ENCODE assay signal across 1 cellular context in genomic region chr6:26026833-26027490, GRCh38.
TF ChIP-seq lines count a peak whose summit lies in the region.

No MANE protein-coding gene starts in this region.

TF ChIP-seq in HepG2, 621 proteins besides CTCF, POLR2A, EP300 and RAD21 (continued from another document and continues in another):
- 0 out of 2 replicates have a peak, but pooled peaks have one; percentile 65 for TF ChIP-seq ZNF142 (CRISPR knock-in tag; IDR thresholded peaks at IDR 0.05)
- TF ChIP-seq PAWR (CRISPR knock-in tag; IDR thresholded peaks at IDR 0.05; ENCODE audit: borderline replicate concordance) = no peak
- TF ChIP-seq KAT2B (IDR thresholded peaks at IDR 0.05; ENCODE audit: borderline replicate concordance, low read depth, low read length) = no peak
- TF ChIP-seq ZNF207 (IDR thresholded peaks at IDR 0.05; ENCODE audit: borderline replicate concordance) = no peak
- no peak for TF ChIP-seq ZNF616 (CRISPR knock-in tag; IDR thresholded peaks at IDR 0.05; ENCODE audit: low read depth)
- no peak for TF ChIP-seq ZBTB3 (CRISPR knock-in tag; IDR thresholded peaks at IDR 0.05; ENCODE audit: borderline replicate concordance, low read depth)
- TF ChIP-seq SATB2 (CRISPR knock-in tag; IDR thresholded peaks at IDR 0.05) = peak; percentile 82; the same call in 1 of the 2 replicates
- TF ChIP-seq TARDBP (CRISPR knock-in tag; IDR thresholded peaks at IDR 0.05) = peak; percentile 99
- TF ChIP-seq MZF1 (CRISPR knock-in tag; IDR thresholded peaks at IDR 0.05; ENCODE audit: borderline replicate concordance) = no peak
- TF ChIP-seq ZNF446 (CRISPR knock-in tag; IDR thresholded peaks at IDR 0.05) = peak; percentile 91
- TF ChIP-seq RBAK (CRISPR knock-in tag; IDR thresholded peaks at IDR 0.05) = peak; percentile 65; the same call in 1 of the 2 replicates
- TF ChIP-seq TBP (CRISPR knock-in tag; IDR thresholded peaks at IDR 0.05) = no peak
- TF ChIP-seq ZNF605 (CRISPR knock-in tag; IDR thresholded peaks at IDR 0.05) = no peak
- no peak for TF ChIP-seq ZNF18 (CRISPR knock-in tag; IDR thresholded peaks at IDR 0.05; ENCODE audit: insufficient replicate concordance)
- TF ChIP-seq ZBTB20 (CRISPR knock-in tag; IDR thresholded peaks at IDR 0.05; ENCODE audit: borderline replicate concordance, low read depth) = peak; percentile 54; the same call in 1 of the 2 replicates
- TF ChIP-seq, protein P1, sequence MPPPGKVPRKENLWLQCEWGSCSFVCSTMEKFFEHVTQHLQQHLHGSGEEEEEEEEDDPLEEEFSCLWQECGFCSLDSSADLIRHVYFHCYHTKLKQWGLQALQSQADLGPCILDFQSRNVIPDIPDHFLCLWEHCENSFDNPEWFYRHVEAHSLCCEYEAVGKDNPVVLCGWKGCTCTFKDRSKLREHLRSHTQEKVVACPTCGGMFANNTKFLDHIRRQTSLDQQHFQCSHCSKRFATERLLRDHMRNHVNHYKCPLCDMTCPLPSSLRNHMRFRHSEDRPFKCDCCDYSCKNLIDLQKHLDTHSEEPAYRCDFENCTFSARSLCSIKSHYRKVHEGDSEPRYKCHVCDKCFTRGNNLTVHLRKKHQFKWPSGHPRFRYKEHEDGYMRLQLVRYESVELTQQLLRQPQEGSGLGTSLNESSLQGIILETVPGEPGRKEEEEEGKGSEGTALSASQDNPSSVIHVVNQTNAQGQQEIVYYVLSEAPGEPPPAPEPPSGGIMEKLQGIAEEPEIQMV (CRISPR knock-in tag; IDR thresholded peaks at IDR 0.05; ENCODE audit: low read depth) = peak; percentile 100
- TF ChIP-seq CBX5 (CRISPR knock-in tag; IDR thresholded peaks at IDR 0.05; ENCODE audit: borderline replicate concordance) = peak; percentile 80; the same call in 1 of the 2 replicates
- TF ChIP-seq THAP11 (CRISPR knock-in tag; IDR thresholded peaks at IDR 0.05) = peak; percentile 87
- TF ChIP-seq ZNF354B (CRISPR knock-in tag; IDR thresholded peaks at IDR 0.05) = peak; percentile 81
- TF ChIP-seq KDM4B (CRISPR knock-in tag; IDR thresholded peaks at IDR 0.05) = peak; percentile 92
- TF ChIP-seq KAT8 (CRISPR knock-in tag; IDR thresholded peaks at IDR 0.05) = peak; percentile 90
- peak; percentile 88 for TF ChIP-seq RXRA (CRISPR knock-in tag; IDR thresholded peaks at IDR 0.05)
- TF ChIP-seq ZEB1 (IDR thresholded peaks at IDR 0.05; ENCODE audit: insufficient replicate concordance, low read depth) = peak; percentile 97
- TF ChIP-seq, protein P2, sequence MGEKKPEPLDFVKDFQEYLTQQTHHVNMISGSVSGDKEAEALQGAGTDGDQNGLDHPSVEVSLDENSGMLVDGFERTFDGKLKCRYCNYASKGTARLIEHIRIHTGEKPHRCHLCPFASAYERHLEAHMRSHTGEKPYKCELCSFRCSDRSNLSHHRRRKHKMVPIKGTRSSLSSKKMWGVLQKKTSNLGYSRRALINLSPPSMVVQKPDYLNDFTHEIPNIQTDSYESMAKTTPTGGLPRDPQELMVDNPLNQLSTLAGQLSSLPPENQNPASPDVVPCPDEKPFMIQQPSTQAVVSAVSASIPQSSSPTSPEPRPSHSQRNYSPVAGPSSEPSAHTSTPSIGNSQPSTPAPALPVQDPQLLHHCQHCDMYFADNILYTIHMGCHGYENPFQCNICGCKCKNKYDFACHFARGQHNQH (CRISPR knock-in tag; IDR thresholded peaks at IDR 0.05) = peak; percentile 91
- TF ChIP-seq ATRX (CRISPR knock-in tag; IDR thresholded peaks at IDR 0.05; ENCODE audit: borderline replicate concordance) = no peak
- 0 out of 2 replicates have a peak, but pooled peaks have one; percentile 85 for TF ChIP-seq ZNF773 (CRISPR knock-in tag; IDR thresholded peaks at IDR 0.05; ENCODE audit: borderline replicate concordance)
- peak; percentile 76; the same call in 1 of the 2 replicates for TF ChIP-seq SOX5 (CRISPR knock-in tag; IDR thresholded peaks at IDR 0.05; ENCODE audit: borderline replicate concordance)
- TF ChIP-seq ZBTB21 (CRISPR knock-in tag; IDR thresholded peaks at IDR 0.05) = 0 out of 2 replicates have a peak, but pooled peaks have one; percentile 54
- peak; percentile 90 for TF ChIP-seq IRF9 (CRISPR knock-in tag; IDR thresholded peaks at IDR 0.05; ENCODE audit: borderline replicate concordance)
- TF ChIP-seq ETV6 (CRISPR knock-in tag; conservative IDR thresholded peaks at IDR 0.05) = peak; percentile 88; the same call in 1 of the 2 replicates
- TF ChIP-seq ZNF574 (CRISPR knock-in tag; IDR thresholded peaks at IDR 0.05) = peak; percentile 91
- TF ChIP-seq, protein P3, sequence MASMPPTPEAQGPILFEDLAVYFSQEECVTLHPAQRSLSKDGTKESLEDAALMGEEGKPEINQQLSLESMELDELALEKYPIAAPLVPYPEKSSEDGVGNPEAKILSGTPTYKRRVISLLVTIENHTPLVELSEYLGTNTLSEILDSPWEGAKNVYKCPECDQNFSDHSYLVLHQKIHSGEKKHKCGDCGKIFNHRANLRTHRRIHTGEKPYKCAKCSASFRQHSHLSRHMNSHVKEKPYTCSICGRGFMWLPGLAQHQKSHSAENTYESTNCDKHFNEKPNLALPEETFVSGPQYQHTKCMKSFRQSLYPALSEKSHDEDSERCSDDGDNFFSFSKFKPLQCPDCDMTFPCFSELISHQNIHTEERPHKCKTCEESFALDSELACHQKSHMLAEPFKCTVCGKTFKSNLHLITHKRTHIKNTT (CRISPR knock-in tag; IDR thresholded peaks at IDR 0.05) = no peak
- peak; percentile 62 for TF ChIP-seq NR2F6 (IDR thresholded peaks at IDR 0.05)
- TF ChIP-seq NR2F6 (CRISPR knock-in tag; IDR thresholded peaks at IDR 0.05) = peak; percentile 64; the same call in 1 of the 2 replicates
- TF ChIP-seq ZZZ3 (CRISPR knock-in tag; IDR thresholded peaks at IDR 0.05; ENCODE audit: borderline replicate concordance) = peak; percentile 66; the same call in 1 of the 2 replicates
- TF ChIP-seq, protein P4, sequence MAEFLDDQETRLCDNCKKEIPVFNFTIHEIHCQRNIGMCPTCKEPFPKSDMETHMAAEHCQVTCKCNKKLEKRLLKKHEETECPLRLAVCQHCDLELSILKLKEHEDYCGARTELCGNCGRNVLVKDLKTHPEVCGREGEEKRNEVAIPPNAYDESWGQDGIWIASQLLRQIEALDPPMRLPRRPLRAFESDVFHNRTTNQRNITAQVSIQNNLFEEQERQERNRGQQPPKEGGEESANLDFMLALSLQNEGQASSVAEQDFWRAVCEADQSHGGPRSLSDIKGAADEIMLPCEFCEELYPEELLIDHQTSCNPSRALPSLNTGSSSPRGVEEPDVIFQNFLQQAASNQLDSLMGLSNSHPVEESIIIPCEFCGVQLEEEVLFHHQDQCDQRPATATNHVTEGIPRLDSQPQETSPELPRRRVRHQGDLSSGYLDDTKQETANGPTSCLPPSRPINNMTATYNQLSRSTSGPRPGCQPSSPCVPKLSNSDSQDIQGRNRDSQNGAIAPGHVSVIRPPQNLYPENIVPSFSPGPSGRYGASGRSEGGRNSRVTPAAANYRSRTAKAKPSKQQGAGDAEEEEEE (CRISPR knock-in tag; IDR thresholded peaks at IDR 0.05; ENCODE audit: borderline replicate concordance) = peak; percentile 29; the same call in 1 of the 2 replicates
- TF ChIP-seq CREBL2 (CRISPR knock-in tag; IDR thresholded peaks at IDR 0.05; ENCODE audit: borderline replicate concordance) = peak; percentile 77; the same call in 1 of the 2 replicates
- 0 out of 2 replicates have a peak, but pooled peaks have one; percentile 48 for TF ChIP-seq MTF1 (CRISPR knock-in tag; IDR thresholded peaks at IDR 0.05)
- peak; percentile 93 for TF ChIP-seq PBX3 (CRISPR knock-in tag; IDR thresholded peaks at IDR 0.05; ENCODE audit: borderline replicate concordance)
- no peak for TF ChIP-seq RFX3 (CRISPR knock-in tag; IDR thresholded peaks at IDR 0.05)
- peak; percentile 100 for TF ChIP-seq ZC3H4 (CRISPR knock-in tag; IDR thresholded peaks at IDR 0.05; ENCODE audit: borderline replicate concordance)
- peak; percentile 61; the same call in 1 of the 2 replicates for TF ChIP-seq ZNF337 (CRISPR knock-in tag; IDR thresholded peaks at IDR 0.05; ENCODE audit: borderline replicate concordance, low read depth)
- TF ChIP-seq CBX2 (IDR thresholded peaks at IDR 0.05; ENCODE audit: low read depth, low read length) = no peak
- TF ChIP-seq CBX2 (CRISPR knock-in tag; IDR thresholded peaks at IDR 0.05; ENCODE audit: low read depth) = no peak
